Comparison of ENCODE assay signal across 11 cellular contexts in genomic region chr5:1661311-1661710, GRCh38.
"Had no signal": no experiment of that assay in that cellular context is flagged by ENCODE, and none has a peak within 500 bp of the region (broad histone marks: within the 10 kb centered on the region; RNA-seq: fewer than 3 reads in every experiment).

No MANE protein-coding gene starts in this region.

- DNase-seq: lower lobe of right lung; midbrain; ovary; stimulated activated CD4-positive, alpha-beta T cell treated with anti-CD3 and anti-CD28 coated beads, Interleukin-12 subunit alpha, Interleukin-12 subunit beta, amount 100 ng/mL, for 4 hours; stimulated activated CD4-positive, alpha-beta T cell treated with anti-CD3 and anti-CD28 coated beads, Interleukin-2, amount 100 ng/mL, for 24 hours; SW 1271; thyroid gland; uterus had no signal

- H3K4me3 ChIP-seq: adrenal gland, lower lobe of right lung, ovary, thyroid gland, uterus had no signal

- H3K27me3 ChIP-seq: adrenal gland, ovary had no signal

- H3K4me1 ChIP-seq: adrenal gland, lower lobe of right lung, thyroid gland, uterus had no signal

- H3K9me3 ChIP-seq: adrenal gland, lower lobe of right lung, ovary, thyroid gland, uterus had no signal

- H3K27ac ChIP-seq: adrenal gland, lower lobe of right lung, ovary, thyroid gland, uterus had no signal

- ATAC-seq: activated T-helper 17 cell treated with anti-CD3 and anti-CD28 coated beads, Interleukin-2, amount 50 U/mL, for 72 hours; esophagus mucosa had no signal

- H3K36me3 ChIP-seq: adrenal gland, lower lobe of right lung, ovary, thyroid gland, uterus had no signal
